8 cellular contexts compared by ENCODE assay signal in genomic region chr11:110295086-110295485, GRCh38. TPM values are rescaled to one million over a fixed set of nuclear protein-coding genes. Genes with fewer than 3 reads are reported as not detected.
DNase-seq lines count a peak whose midpoint lies in the region; ATAC-seq and TF ChIP-seq lines count a peak whose summit lies in the region.

No MANE protein-coding gene starts in this region.

- H3K36me3 Mint-ChIP-seq in MCF 10A (ENCODE audit: insufficient read depth, unreplicated experiment) = peaks cover 5% of the 10 kb centered on the region

- peak overlapping the region in 1 of 2 donors; percentile 97 for H3K27ac ChIP-seq in right atrium auricular region
- H3K27ac ChIP-seq in mesodermal cell (ENCODE audit: low read depth, low read length, severe bottlenecking) = no peak overlapping the region

- H3K4me1 Mint-ChIP-seq in MCF 10A (ENCODE audit: insufficient read depth, unreplicated experiment) = peaks cover 27% of the 10 kb centered on the region

- TF ChIP-seq CTCF in right atrium auricular region (IDR thresholded peaks at IDR 0.05) (no peak), MCF 10A (IDR thresholded peaks at IDR 0.05; ENCODE audit: unreplicated experiment) (no peak)

- POLR2A ChIA-PET in MCF 10A (lab: Yijun Ruan, JAX) = interaction anchor here (1.0 to 2.8 kb wide), 2 partner anchors 73 to 95 kb away, joined by 4 to 11 read pairs; no protein-coding TSS in a partner anchor

- CTCF ChIA-PET in MCF 10A (lab: Yijun Ruan, JAX) = interaction anchor here (0.7 kb wide), 1 partner anchor 99 kb away, joined by 3 read pairs; no protein-coding TSS in a partner anchor

- H3K27me3 ChIP-seq in right atrium auricular region = no peaks in the 10 kb centered on the region

- DNase-seq in right atrium auricular region (ENCODE audit: low spot score) (no peak), left cardiac atrium (no peak), MCF 10A (ENCODE audit: unreplicated experiment) (no peak), DMS153 treated with DMSO at 0.1 percent for 48 hours (lab: John Stamatoyannopoulos, UW; ENCODE audit: unreplicated experiment) (no peak), COLO668 (lab: John Stamatoyannopoulos, UW; ENCODE audit: unreplicated experiment) (no peak), COR-L47 (lab: John Stamatoyannopoulos, UW) (no peak)

- H3K4me3 Mint-ChIP-seq in MCF 10A (ENCODE audit: unreplicated experiment) = peak overlapping the region; percentile 81

- ATAC-seq in left cardiac atrium (no peak), esophagus mucosa (no peak)

- H3K27ac Mint-ChIP-seq in MCF 10A (ENCODE audit: low read depth, unreplicated experiment) = peak overlapping the region; percentile 69

- H3K9me3 ChIP-seq in right atrium auricular region = no peaks in the 10 kb centered on the region
- H3K9me3 ChIP-seq in mesodermal cell (ENCODE audit: control insufficient read depth, low read length) = no peaks in the 10 kb centered on the region

- H3K4me1 ChIP-seq in right atrium auricular region = peaks cover 0 to 39% of the 10 kb centered on the region in 2 donors
- peaks cover 20% of the 10 kb centered on the region for H3K4me1 ChIP-seq in mesodermal cell (ENCODE audit: control insufficient read depth, insufficient read depth, low read length, poor library complexity, severe bottlenecking)

- H3K9me3 Mint-ChIP-seq in MCF 10A (ENCODE audit: unreplicated experiment) = no peaks in the 10 kb centered on the region

- no peaks in the 10 kb centered on the region for H3K27me3 Mint-ChIP-seq in MCF 10A (ENCODE audit: insufficient read depth, unreplicated experiment)

- intact Hi-C loops in left cardiac atrium (cut with DNase I) = loop anchor here in 1 of 2 donors (5.0 kb wide), 1 partner anchor 77 kb away; no protein-coding TSS in a partner anchor
- intact Hi-C loops in MCF 10A (cut with micrococcal nuclease) = loop anchor here (5.0 kb wide), 3 partner anchors 43 to 93 kb away; no protein-coding TSS in a partner anchor

- WGBS in mesodermal cell (ENCODE audit: insufficient coverage in 2 of 2), 2 experiments = no CpG with 5 or more reads among the region's 4 CpGs

- no peaks in the 10 kb centered on the region for H3K36me3 ChIP-seq in right atrium auricular region
- peaks cover 13% of the 10 kb centered on the region for H3K36me3 ChIP-seq in mesodermal cell (ENCODE audit: control insufficient read depth, insufficient read depth, low read length)

- BruUV-seq in MCF 10A (replicated peaks; lab: Mats Ljungman, UMichigan) = TSS peak; percentile 53

- H3K4me3 ChIP-seq in right atrium auricular region (peak overlapping the region; percentile 88 to 89), mesodermal cell (ENCODE audit: extremely low read depth, insufficient read depth, low read length, poor library complexity, severe bottlenecking) (peak overlapping the region; percentile 94)

RNA-seq across cellular contexts. Expression of gene RDX, which starts 1.3 kb away (rescaled TPM):
- total RNA-seq in right atrium auricular region (10 to 100 TPM; 58.8 to 78.5 TPM), left cardiac atrium (100 to 1,000 TPM in 1 of 2 donors, 10 to 100 TPM in 1; 97.5 to 100 TPM), MCF 10A (2022) (132 and 145 TPM in 2 replicates), esophagus mucosa (54.2 TPM)
- 119 TPM for polyA plus RNA-seq in mesodermal cell (2013, experiment 1 of 2)
- 149 TPM for polyA plus RNA-seq in mesodermal cell (2013, experiment 2 of 2)
